In the genomic region with DNA sequence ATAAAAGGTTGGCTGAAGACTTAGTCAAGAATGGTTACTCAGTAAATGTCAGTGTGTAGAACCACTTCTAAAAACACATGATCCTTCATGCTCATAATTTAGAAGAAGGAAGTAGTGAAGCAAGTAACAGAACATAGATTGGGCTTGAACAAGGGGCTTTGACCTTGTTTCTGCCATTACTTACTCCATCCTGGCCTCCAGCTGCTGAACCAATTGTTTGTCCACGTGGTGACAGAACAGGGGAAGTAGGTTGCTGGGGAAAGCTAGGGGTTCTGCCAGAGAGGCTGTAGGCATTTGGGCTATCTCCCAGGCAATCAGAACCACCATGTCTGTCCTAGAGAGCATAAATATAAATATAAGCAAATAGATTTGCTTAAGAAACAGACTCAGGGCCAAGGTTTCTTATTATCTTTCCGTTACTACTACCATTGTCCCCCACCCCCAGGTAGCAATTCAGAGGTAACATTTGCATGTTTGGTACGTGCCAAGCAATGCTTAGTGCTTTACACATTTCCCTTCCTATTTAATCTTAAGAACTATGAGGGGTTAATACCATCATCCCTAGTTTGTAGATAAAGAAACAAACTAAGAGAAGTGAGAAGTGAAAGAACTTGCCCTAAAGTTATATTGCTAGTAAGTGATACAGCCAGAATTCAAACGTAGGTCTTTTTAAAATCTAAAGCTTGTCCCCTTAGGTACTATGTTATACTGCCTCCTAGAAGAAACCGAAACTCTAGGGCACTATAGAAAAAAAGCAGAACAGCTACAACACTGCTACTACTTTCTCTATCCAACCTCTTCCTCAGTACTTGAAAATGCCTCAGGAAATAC, we compare ENCODE assay signal across 11 cellular contexts. TPM values are rescaled to one million over a fixed set of nuclear protein-coding genes. Genes with fewer than 3 reads are reported as not detected.
A peak's percentile ranks its signal among the peaks of the same experiment; 100 is the strongest.
DNase-seq lines count a peak whose midpoint lies in the region; ATAC-seq and TF ChIP-seq lines count a peak whose summit lies in the region.
"Had no signal": no experiment of that assay in that cellular context is flagged by ENCODE, and none has a peak within 500 bp of the region (broad histone marks: within the 10 kb centered on the region; RNA-seq: fewer than 3 reads in every experiment).

No MANE protein-coding gene starts in this region.

- H3K27me3 ChIP-seq in KMS-11 (ENCODE audit: insufficient read depth, low read depth) (no peaks in the 10 kb centered on the region), gastroesophageal sphincter (no peaks in the 10 kb centered on the region)
- H3K27me3 ChIP-seq: vagina had no signal

- no peak overlapping the region for H3K9ac ChIP-seq in KMS-11

- H3K4me3 ChIP-seq in KMS-11 (IDR thresholded peaks at IDR 0.05; ENCODE audit: insufficient read depth, low read depth, low read length) (no peak overlapping the region), gastroesophageal sphincter (no peak overlapping the region)
- H3K4me3 ChIP-seq: vagina had no signal

- WGBS in gastroesophageal sphincter (ENCODE audit: low coverage in 1 of 2), 2 donors, result 49 to 54% methylated on average over 4 to 5 of the region's 5 CpGs

- peak overlapping the region; percentile 92 to 96 for H3K4me3 Mint-ChIP-seq in activated T-cell treated with anti-CD3 and anti-CD28 coated beads, Interleukin-2, amount 50 U/mL, for 72 hours
- H3K4me3 Mint-ChIP-seq in activated T-helper 1 cell treated with anti-CD3 and anti-CD28 coated beads, Interleukin-12 subunit alpha, Interleukin-12 subunit beta, Interleukin-2, Interleukin-4 antibody, amounts not matched to agents 30 ng/mL and 10 ng/mL and 1 ng/mL, durations not matched to agents 14 hours and 24 hours and 36 hours, result peak overlapping the region; percentile 78
- peak overlapping the region; percentile 96 for H3K4me3 Mint-ChIP-seq in stimulated activated effector memory CD8-positive, alpha-beta T cell treated with anti-CD3 and anti-CD28 coated beads, Interleukin-12 subunit alpha, Interleukin-12 subunit beta, amount 100 ng/mL, for 72 hours

- peaks cover 5% of the 10 kb centered on the region in 2 donors for H3K36me3 Mint-ChIP-seq in activated T-cell treated with anti-CD3 and anti-CD28 coated beads, Interleukin-2, amount 50 U/mL, for 72 hours (ENCODE audit: insufficient read depth in 2 of 2)
- H3K36me3 Mint-ChIP-seq in activated T-helper 1 cell treated with anti-CD3 and anti-CD28 coated beads, Interleukin-12 subunit alpha, Interleukin-12 subunit beta, Interleukin-2, Interleukin-4 antibody, amounts not matched to agents 30 ng/mL and 10 ng/mL and 1 ng/mL, durations not matched to agents 14 hours and 24 hours and 36 hours (ENCODE audit: low read depth), result peaks cover 4% of the 10 kb centered on the region
- peaks cover 33% of the 10 kb centered on the region for H3K36me3 Mint-ChIP-seq in stimulated activated effector memory CD8-positive, alpha-beta T cell treated with anti-CD3 and anti-CD28 coated beads, Interleukin-12 subunit alpha, Interleukin-12 subunit beta, amount 100 ng/mL, for 72 hours

- no peaks in the 10 kb centered on the region for H3K27me3 Mint-ChIP-seq in activated T-cell treated with anti-CD3 and anti-CD28 coated beads, Interleukin-2, amount 50 U/mL, for 72 hours (ENCODE audit: low read depth)
- no peaks in the 10 kb centered on the region for H3K27me3 Mint-ChIP-seq in activated T-helper 1 cell treated with anti-CD3 and anti-CD28 coated beads, Interleukin-12 subunit alpha, Interleukin-12 subunit beta, Interleukin-2, Interleukin-4 antibody, amounts not matched to agents 30 ng/mL and 10 ng/mL and 1 ng/mL, durations not matched to agents 14 hours and 24 hours and 36 hours (ENCODE audit: insufficient read depth)

- TF ChIP-seq CTCF in KMS-11 (conservative IDR thresholded peaks at IDR 0.05; ENCODE audit: low read depth, low read length), result no peak
- no peak for TF ChIP-seq CTCF in gastroesophageal sphincter (IDR thresholded peaks at IDR 0.05)

- H3K9me3 ChIP-seq in gastroesophageal sphincter, result no peaks in the 10 kb centered on the region
- H3K9me3 ChIP-seq: vagina had no signal

- H3K4me2 ChIP-seq in KMS-11, result peak overlapping the region; percentile 11; the same call in 1 of the 2 replicates

- DNase-seq in activated T-cell treated with anti-CD3 and anti-CD28 coated beads, Interleukin-2, amount 50 U/mL, for 72 hours, result peak in 1 of 2 donors; percentile 31
- DNase-seq in activated T-cell treated with anti-CD3 and anti-CD28 coated beads, Interleukin-2, amount 50 U/mL, for 48 hours, result no peak
- DNase-seq in activated T-helper 1 cell treated with anti-CD3 and anti-CD28 coated beads, Interleukin-12 subunit alpha, Interleukin-12 subunit beta, Interleukin-2, Interleukin-4 antibody, amounts not matched to agents 30 ng/mL and 10 ng/mL and 1 ng/mL, durations not matched to agents 14 hours and 24 hours and 36 hours (ENCODE audit: low spot score), result no peak
- DNase-seq in stimulated activated effector memory CD8-positive, alpha-beta T cell treated with anti-CD3 and anti-CD28 coated beads, Interleukin-12 subunit alpha, Interleukin-12 subunit beta, amount 100 ng/mL, for 72 hours (ENCODE audit: low spot score in 2 of 2), result no peak
- no peak for DNase-seq in SKM-1 treated with dmso at 0.1 percent for 144 hours (lab: John Stamatoyannopoulos, UW; ENCODE audit: unreplicated experiment)

- no peak overlapping the region for H3K27ac ChIP-seq in KMS-11
- H3K27ac ChIP-seq in gastroesophageal sphincter, result no peak overlapping the region
- H3K27ac ChIP-seq: epithelial cell of prostate, vagina had no signal

- ATAC-seq in activated T-cell treated with anti-CD3 and anti-CD28 coated beads, Interleukin-2, amount 50 U/mL, for 72 hours (replicated peaks in 1 of 2), result no peak
- ATAC-seq in stimulated activated effector memory CD8-positive, alpha-beta T cell treated with anti-CD3 and anti-CD28 coated beads, Interleukin-12 subunit alpha, Interleukin-12 subunit beta, amount 100 ng/mL, for 72 hours, result no peak
- ATAC-seq in GM21619 (IDR thresholded peaks at IDR 0.05; ENCODE audit: unreplicated experiment) (no peak), gastroesophageal sphincter (no peak)
- ATAC-seq: activated CD4-positive, CD25-positive, alpha-beta regulatory T cell treated with anti-CD3 and anti-CD28 coated beads, Interleukin-2, amount 50 U/mL, for 24 hours had no signal

- no peak for TF ChIP-seq EP300 in gastroesophageal sphincter (IDR thresholded peaks at IDR 0.05)

- H3K4me1 ChIP-seq in KMS-11 (ENCODE audit: low read depth, poor library complexity, severe bottlenecking), result peaks cover 37% of the 10 kb centered on the region
- peaks cover 5 to 21% (median 8%) of the 10 kb centered on the region in 3 donors for H3K4me1 ChIP-seq in gastroesophageal sphincter

- no peaks in the 10 kb centered on the region for H3K9me3 Mint-ChIP-seq in activated T-cell treated with anti-CD3 and anti-CD28 coated beads, Interleukin-2, amount 50 U/mL, for 72 hours
- H3K9me3 Mint-ChIP-seq in activated T-helper 1 cell treated with anti-CD3 and anti-CD28 coated beads, Interleukin-12 subunit alpha, Interleukin-12 subunit beta, Interleukin-2, Interleukin-4 antibody, amounts not matched to agents 30 ng/mL and 10 ng/mL and 1 ng/mL, durations not matched to agents 14 hours and 24 hours and 36 hours, result no peaks in the 10 kb centered on the region
- H3K9me3 Mint-ChIP-seq in stimulated activated effector memory CD8-positive, alpha-beta T cell treated with anti-CD3 and anti-CD28 coated beads, Interleukin-12 subunit alpha, Interleukin-12 subunit beta, amount 100 ng/mL, for 72 hours, result no peaks in the 10 kb centered on the region

- H4K20me1 ChIP-seq in KMS-11 (ENCODE audit: insufficient read depth), result no peaks in the 10 kb centered on the region

- intact Hi-C loops in activated T-helper 1 cell treated with anti-CD3 and anti-CD28 coated beads, Interleukin-12 subunit alpha, Interleukin-12 subunit beta, Interleukin-2, Interleukin-4 antibody, amounts not matched to agents 30 ng/mL and 10 ng/mL and 1 ng/mL, durations not matched to agents 14 hours and 24 hours and 36 hours (cut with micrococcal nuclease), result loop anchor here (1.0 kb wide), 1 partner anchor 9 kb away; no protein-coding TSS in a partner anchor

- TF ChIP-seq POLR2A in gastroesophageal sphincter (IDR thresholded peaks at IDR 0.05), result no peak

- peaks cover 9% of the 10 kb centered on the region; the same call in 1 of the 2 replicates for H3K79me2 ChIP-seq in KMS-11 (ENCODE audit: insufficient read depth, low read depth)

- peak overlapping the region; percentile 99 for H3K27ac Mint-ChIP-seq in activated T-cell treated with anti-CD3 and anti-CD28 coated beads, Interleukin-2, amount 50 U/mL, for 72 hours
- H3K27ac Mint-ChIP-seq in activated T-helper 1 cell treated with anti-CD3 and anti-CD28 coated beads, Interleukin-12 subunit alpha, Interleukin-12 subunit beta, Interleukin-2, Interleukin-4 antibody, amounts not matched to agents 30 ng/mL and 10 ng/mL and 1 ng/mL, durations not matched to agents 14 hours and 24 hours and 36 hours, result peak overlapping the region; percentile 93
- H3K27ac Mint-ChIP-seq in stimulated activated effector memory CD8-positive, alpha-beta T cell treated with anti-CD3 and anti-CD28 coated beads, Interleukin-12 subunit alpha, Interleukin-12 subunit beta, amount 100 ng/mL, for 72 hours, result peak overlapping the region; percentile 96

- H3K36me3 ChIP-seq in KMS-11 (ENCODE audit: insufficient read depth), result no peaks in the 10 kb centered on the region
- H3K36me3 ChIP-seq in gastroesophageal sphincter, result no peaks in the 10 kb centered on the region
- H3K36me3 ChIP-seq: vagina had no signal

- H3K4me1 Mint-ChIP-seq in activated T-cell treated with anti-CD3 and anti-CD28 coated beads, Interleukin-2, amount 50 U/mL, for 72 hours (ENCODE audit: low read depth), result peaks cover 81% of the 10 kb centered on the region
- peaks cover 70% of the 10 kb centered on the region for H3K4me1 Mint-ChIP-seq in activated T-helper 1 cell treated with anti-CD3 and anti-CD28 coated beads, Interleukin-12 subunit alpha, Interleukin-12 subunit beta, Interleukin-2, Interleukin-4 antibody, amounts not matched to agents 30 ng/mL and 10 ng/mL and 1 ng/mL, durations not matched to agents 14 hours and 24 hours and 36 hours (ENCODE audit: low read depth)
- peaks cover 58% of the 10 kb centered on the region for H3K4me1 Mint-ChIP-seq in stimulated activated effector memory CD8-positive, alpha-beta T cell treated with anti-CD3 and anti-CD28 coated beads, Interleukin-12 subunit alpha, Interleukin-12 subunit beta, amount 100 ng/mL, for 72 hours

- no peak overlapping the region for H2AFZ ChIP-seq in KMS-11 (ENCODE audit: low read depth)

RNA-seq across cellular contexts. Expression of a gene that starts 3.0 kb away (rescaled TPM):
- total RNA-seq in activated T-cell treated with anti-CD3 and anti-CD28 coated beads, Interleukin-2, amount 50 U/mL, for 72 hours, result 100 to 1,000 TPM; 127 to 134 TPM
- total RNA-seq in activated T-helper 1 cell treated with anti-CD3 and anti-CD28 coated beads, Interleukin-12 subunit alpha, Interleukin-12 subunit beta, Interleukin-2, Interleukin-4 antibody, amounts not matched to agents 30 ng/mL and 10 ng/mL and 1 ng/mL, durations not matched to agents 14 hours and 24 hours and 36 hours, result 65.2 and 70.4 TPM in 2 replicates
- 10 to 100 TPM; 45.2 to 82.8 (median 55.5) TPM for total RNA-seq in gastroesophageal sphincter

RNA-seq across cellular contexts. Expression of a gene that starts 44.7 kb away (rescaled TPM):
- 10 to 100 TPM; 50.8 to 52.9 TPM for total RNA-seq in activated T-cell treated with anti-CD3 and anti-CD28 coated beads, Interleukin-2, amount 50 U/mL, for 72 hours
- total RNA-seq in activated T-helper 1 cell treated with anti-CD3 and anti-CD28 coated beads, Interleukin-12 subunit alpha, Interleukin-12 subunit beta, Interleukin-2, Interleukin-4 antibody, amounts not matched to agents 30 ng/mL and 10 ng/mL and 1 ng/mL, durations not matched to agents 14 hours and 24 hours and 36 hours, result 11.1 and 11.5 TPM in 2 replicates
- total RNA-seq in gastroesophageal sphincter, result 1 to 10 TPM in 2 of 4 donors, under 1 TPM in 1, not detected in 1; 0.81 to 1.2 (median 1.1) TPM
- total RNA-seq: vagina had no signal

RNA-seq across cellular contexts. Expression of a gene that starts 44.9 kb away (rescaled TPM):
- total RNA-seq in activated T-cell treated with anti-CD3 and anti-CD28 coated beads, Interleukin-2, amount 50 U/mL, for 72 hours, result 1,000 to 10,000 TPM; 5,611 to 6,275 TPM
- total RNA-seq in activated T-helper 1 cell treated with anti-CD3 and anti-CD28 coated beads, Interleukin-12 subunit alpha, Interleukin-12 subunit beta, Interleukin-2, Interleukin-4 antibody, amounts not matched to agents 30 ng/mL and 10 ng/mL and 1 ng/mL, durations not matched to agents 14 hours and 24 hours and 36 hours, result 4,313 and 4,559 TPM in 2 replicates
- total RNA-seq in gastroesophageal sphincter, result 1,000 to 10,000 TPM; 1,151 to 3,314 (median 1,975) TPM
